11 cellular contexts compared by ENCODE assay signal in the genomic region with DNA sequence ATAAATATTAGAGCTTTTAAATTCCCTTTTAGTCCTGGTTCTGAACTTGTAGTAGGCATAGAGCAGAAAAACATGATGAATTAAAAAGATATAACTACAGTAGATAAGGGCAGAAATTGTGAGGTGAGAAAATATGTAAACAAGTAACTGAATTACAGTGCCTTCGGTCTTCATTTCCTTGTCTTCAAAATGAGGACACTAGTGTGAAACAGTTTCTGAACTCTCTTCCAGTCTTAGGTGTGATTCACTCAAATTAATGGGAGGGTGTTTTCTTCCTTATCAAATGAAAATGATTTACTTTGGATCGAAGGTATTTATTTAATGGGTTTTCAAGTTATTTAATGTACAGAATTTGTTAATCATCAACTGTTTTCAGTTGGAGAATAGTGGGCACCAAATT. TPM values are rescaled to one million over a fixed set of nuclear protein-coding genes. Genes with fewer than 3 reads are reported as not detected.
DNase-seq lines count a peak whose midpoint lies in the region; ATAC-seq and TF ChIP-seq lines count a peak whose summit lies in the region.
"Had no signal": no experiment of that assay in that cellular context is flagged by ENCODE, and none has a peak within 500 bp of the region (broad histone marks: within the 10 kb centered on the region; RNA-seq: fewer than 3 reads in every experiment).

No MANE protein-coding gene starts in this region.

- in situ Hi-C loops in GM13977 (cut with MboI; ENCODE audit: low pct_unique_long_range_greater_than_20kb, low sequenced_read_pairs, unreplicated experiment), result no loop called here

- WGBS in mesodermal cell (ENCODE audit: insufficient coverage in 2 of 2), 2 experiments, result no CpG with 5 or more reads among the region's 2 CpGs

- peak overlapping the region; percentile 85 to 87 for H3K4me3 ChIP-seq in right atrium auricular region
- H3K4me3 ChIP-seq in dorsolateral prefrontal cortex, result peak overlapping the region in 44 of 59 donors; percentile 59 to 87 (median 78)
- peak overlapping the region; percentile 62 for H3K4me3 ChIP-seq in mesodermal cell (ENCODE audit: extremely low read depth, insufficient read depth, low read length, poor library complexity, severe bottlenecking)
- peak overlapping the region; percentile 65 for H3K4me3 ChIP-seq in upper lobe of right lung

- no peak for ATAC-seq in upper lobe of right lung
- no peak for ATAC-seq in GM19395 (IDR thresholded peaks at IDR 0.05; ENCODE audit: unreplicated experiment)

- peaks cover 0 to 20% of the 10 kb centered on the region in 2 donors for H3K4me1 ChIP-seq in right atrium auricular region
- H3K4me1 ChIP-seq in mesodermal cell (ENCODE audit: control insufficient read depth, insufficient read depth, low read length, poor library complexity, severe bottlenecking), result peaks cover 2% of the 10 kb centered on the region
- H3K4me1 ChIP-seq in upper lobe of right lung, result peaks cover 7% of the 10 kb centered on the region

- H3K27me3 ChIP-seq in right atrium auricular region (no peaks in the 10 kb centered on the region), dorsolateral prefrontal cortex (no peaks in the 10 kb centered on the region), upper lobe of right lung (no peaks in the 10 kb centered on the region)

- intact Hi-C loops in cardiac septum (cut with DNase I), result loop anchor here (2.0 kb wide), 1 partner anchor 54 kb away; no protein-coding TSS in a partner anchor
- intact Hi-C loops in dorsolateral prefrontal cortex (cut with DNase I), result no loop called here
- intact Hi-C loops in upper lobe of right lung (cut with DNase I), result no loop called here

- DNase-seq in right atrium auricular region (ENCODE audit: low spot score) (no peak), cardiac septum (ENCODE audit: low spot score) (no peak), dorsolateral prefrontal cortex (no peak), upper lobe of right lung (no peak), NCI-H774 (lab: John Stamatoyannopoulos, UW) (no peak), GM13977 (ENCODE audit: low spot score) (no peak)
- DNase-seq: foreskin melanocyte, NCI-H510A had no signal

- H3K27ac ChIP-seq in right atrium auricular region (peak overlapping the region in 1 of 2 donors; percentile 79), dorsolateral prefrontal cortex (no peak overlapping the region), mesodermal cell (ENCODE audit: low read depth, low read length, severe bottlenecking) (no peak overlapping the region), upper lobe of right lung (peak overlapping the region; percentile 86)
- H3K27ac ChIP-seq: HL-60 had no signal

- H3K36me3 ChIP-seq in right atrium auricular region (no peaks in the 10 kb centered on the region), mesodermal cell (ENCODE audit: control insufficient read depth, insufficient read depth, low read length) (no peaks in the 10 kb centered on the region), upper lobe of right lung (no peaks in the 10 kb centered on the region)

- H3K9me3 ChIP-seq in right atrium auricular region (no peaks in the 10 kb centered on the region), mesodermal cell (ENCODE audit: control insufficient read depth, low read length) (no peaks in the 10 kb centered on the region), upper lobe of right lung (no peaks in the 10 kb centered on the region)

- TF ChIP-seq CTCF in right atrium auricular region (IDR thresholded peaks at IDR 0.05), result no peak
- TF ChIP-seq CTCF in dorsolateral prefrontal cortex (IDR thresholded peaks at IDR 0.05 in 54 of 56, conservative IDR thresholded peaks at IDR 0.05 in 2 of 56; ENCODE audit: low read depth in 1 of 56, partially characterized antibody in 56 of 56), result no peak
- TF ChIP-seq CTCF in upper lobe of right lung (IDR thresholded peaks at IDR 0.05), result no peak
- no peak for TF ChIP-seq CTCF in GM13977 (IDR thresholded peaks at IDR 0.05; ENCODE audit: extremely low read depth, insufficient read depth, missing control alignments)

RNA-seq across cellular contexts. Expression of gene FGD4, which starts 1.5 kb away (rescaled TPM):
- total RNA-seq in right atrium auricular region (10 to 100 TPM; 13.5 to 16.2 TPM), cardiac septum (19.4 TPM), dorsolateral prefrontal cortex (10 to 100 TPM; 23.1 to 59.4 (median 37.2) TPM), upper lobe of right lung (65.5 TPM)
- 4.5 TPM for polyA plus RNA-seq in mesodermal cell (2013, experiment 1 of 2)
- polyA plus RNA-seq in mesodermal cell (2013, experiment 2 of 2), result 3.6 TPM
